8 cellular contexts compared by ENCODE assay signal in the genomic region with DNA sequence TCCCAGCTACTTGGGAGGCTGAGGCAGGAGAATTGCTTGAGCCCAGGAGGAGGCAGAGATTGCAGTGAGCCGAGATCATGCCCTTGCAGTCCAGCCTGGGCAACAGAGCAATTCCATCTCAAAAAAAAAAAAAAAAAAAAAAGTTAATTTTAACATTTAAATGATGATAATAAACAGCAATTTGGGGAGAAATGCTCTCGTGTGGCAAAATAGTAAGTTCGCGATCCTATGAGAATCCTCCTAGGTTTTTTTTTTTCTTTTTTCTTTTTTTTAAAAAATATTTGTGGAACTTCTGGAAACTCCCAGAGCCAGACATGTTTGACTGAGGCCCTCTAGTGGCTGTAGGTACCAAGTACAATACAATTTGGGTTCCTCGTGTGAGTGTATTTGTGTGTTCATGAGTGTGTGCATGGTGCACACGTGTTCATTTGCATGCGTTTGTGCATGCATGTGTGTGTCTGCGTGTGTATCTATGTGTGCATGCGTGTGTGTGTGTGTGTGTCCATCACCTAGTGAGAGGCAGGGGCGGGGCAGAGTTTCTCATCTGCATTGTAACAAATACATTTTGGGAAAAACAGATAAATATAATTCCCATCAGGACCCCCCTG. TPM values are rescaled to one million over a fixed set of nuclear protein-coding genes. Genes with fewer than 3 reads are reported as not detected.
DNase-seq lines count a peak whose midpoint lies in the region; ATAC-seq, FAIRE-seq and TF ChIP-seq lines count a peak whose summit lies in the region.

No MANE protein-coding gene starts in this region.

- H3K4me3 ChIP-seq in NB4 (ENCODE audit: low read depth, low read length): no peak overlapping the region
- no peak overlapping the region for H3K4me3 ChIP-seq in choroid plexus epithelial cell (ENCODE audit: low read depth, low read length)
- no peak overlapping the region for H3K4me3 ChIP-seq in HepG2 (replicated peaks in 1 of 3; ENCODE audit: insufficient read depth in 1 of 3, low read depth in 2 of 3, low read length in 3 of 3)
- H3K4me3 ChIP-seq in testis: no peak overlapping the region

- POLR2A ChIA-PET in HepG2 (lab: Yijun Ruan, JAX): interaction anchor here (0.7 to 5.9 kb wide), 3 partner anchors 22 to 105 kb away, joined by 3 to 92 read pairs (median 3); a partner anchor contains a TSS

- peak; percentile 82 for FAIRE-seq in HepG2 (lab: Jason Lieb, UNC)

- in situ Hi-C loops in HepG2 (cut with HindIII; ENCODE audit: extremely low pct_ligation_motif_present, low pct_unique_long_range_greater_than_20kb): no loop called here

- CTCF ChIA-PET in HepG2 (lab: Yijun Ruan, JAX; ENCODE audit: low intra/inter-chr PET ratio, low total read pairs): interaction anchor here (0.7 kb wide), 1 partner anchor 58 kb away, joined by 3 read pairs; no protein-coding TSS in a partner anchor

- no peaks in the 10 kb centered on the region for H3K79me2 ChIP-seq in HepG2 (ENCODE audit: insufficient read depth, low read length)

- H3K27me3 ChIP-seq in HepG2 (ENCODE audit: control insufficient read depth in 1 of 2, insufficient read depth in 2 of 2, low read length in 2 of 2) (peaks cover 2 to 9% of the 10 kb centered on the region in 2 experiments; a peak in 3 of 5 replicates), testis (no peaks in the 10 kb centered on the region)

- no peak for TF ChIP-seq EP300 in HepG2 (IDR thresholded peaks at IDR 0.05; ENCODE audit: low read depth in 2 of 2, low read length in 2 of 2)
- TF ChIP-seq EP300 in HepG2 (CRISPR knock-in tag; IDR thresholded peaks at IDR 0.05; ENCODE audit: borderline replicate concordance): no peak

- H3K36me3 ChIP-seq in HepG2 (replicated peaks in 1 of 2; ENCODE audit: control insufficient read depth in 1 of 2, insufficient read depth in 2 of 2, low read length in 2 of 2) (no peaks in the 10 kb centered on the region), testis (ENCODE audit: low read depth, missing control alignments) (no peaks in the 10 kb centered on the region)

- no peaks in the 10 kb centered on the region for H3K9me3 ChIP-seq in HepG2 (ENCODE audit: low read length)
- no peaks in the 10 kb centered on the region for H3K9me3 ChIP-seq in testis

- TF ChIP-seq RAD21 in HepG2 (CRISPR knock-in tag; IDR thresholded peaks at IDR 0.05): no peak

- TF ChIP-seq POLR2A in NB4 (IDR thresholded peaks at IDR 0.05; ENCODE audit: extremely low read depth, insufficient read length): no peak
- no peak for TF ChIP-seq POLR2A in HepG2 (IDR thresholded peaks at IDR 0.05; ENCODE audit: insufficient read depth in 1 of 2, low read depth in 2 of 2, low read length in 2 of 2)
- no peak for TF ChIP-seq POLR2A in testis (IDR thresholded peaks at IDR 0.05)

- H3K4me1 ChIP-seq in HepG2 (ENCODE audit: insufficient read depth, low read length) (peaks cover 49% of the 10 kb centered on the region), testis (no peaks in the 10 kb centered on the region)

- intact Hi-C loops in HepG2 (cut with micrococcal nuclease; ENCODE audit: unreplicated experiment): no loop called here
- intact Hi-C loops in testis (cut with DNase I; ENCODE audit: low total_unique reads): loop anchor here (10.0 kb wide), 1 partner anchor 116 kb away; no protein-coding TSS in a partner anchor

- no peaks in the 10 kb centered on the region for H4K20me1 ChIP-seq in HepG2 (ENCODE audit: insufficient read depth, low read length)

- peak; percentile 39 for DNase-seq in stimulated activated CD4-positive, alpha-beta T cell treated with anti-CD3 and anti-CD28 coated beads, Interleukin-15, amount 100 ng/mL, for 24 hours
- DNase-seq in stimulated activated CD4-positive, alpha-beta T cell treated with anti-CD3 and anti-CD28 coated beads, Interleukin-12 subunit alpha, Interleukin-12 subunit beta, amount 100 ng/mL, for 4 hours: no peak
- peak; percentile 78 for DNase-seq in NB4 (ENCODE audit: low read depth)
- peak; percentile 43 to 68 for DNase-seq in SW 1271 (lab: John Stamatoyannopoulos, UW)
- peak; percentile 84 for DNase-seq in choroid plexus epithelial cell (ENCODE audit: low read depth)
- DNase-seq in HepG2 (ENCODE audit: low spot score): peak; percentile 72
- DNase-seq in testis: peak; percentile 43

- BruUV-seq in HepG2 (replicated peaks; lab: Mats Ljungman, UMichigan): no TSS peak

- TF ChIP-seq CTCF in NB4 (IDR thresholded peaks at IDR 0.05; ENCODE audit: low read depth, low read length): peak; percentile 57
- TF ChIP-seq CTCF in choroid plexus epithelial cell (conservative IDR thresholded peaks at IDR 0.05; ENCODE audit: low read depth, low read length): peak; percentile 83
- TF ChIP-seq CTCF in HepG2 (CRISPR knock-in tag; IDR thresholded peaks at IDR 0.05): peak; percentile 79
- TF ChIP-seq CTCF in testis (IDR thresholded peaks at IDR 0.05): peak; percentile 73 to 87 (median 80)

- H3K4me2 ChIP-seq in HepG2 (ENCODE audit: low read depth, low read length): no peak overlapping the region; the same call in 1 of the 2 replicates

- H2AFZ ChIP-seq in HepG2 (ENCODE audit: low read length): no peak overlapping the region

- H3K27ac ChIP-seq in HepG2 (ENCODE audit: extremely low read length, insufficient read depth, low read length): no peak overlapping the region
- no peak overlapping the region for H3K27ac ChIP-seq in testis

- no peak overlapping the region for H3K9ac ChIP-seq in HepG2 (ENCODE audit: insufficient read depth, low read depth, low read length)

- 5% methylated on average over 10 of the region's 10 CpGs for WGBS in HepG2 (ENCODE audit: low lambda C conversion rate)
- 11 to 12% methylated on average over 10 of the region's 10 CpGs for WGBS in testis, 2 donors

- no peak for ATAC-seq in HepG2
- no peak for ATAC-seq in HG03460 (IDR thresholded peaks at IDR 0.05; ENCODE audit: unreplicated experiment)

TF ChIP-seq in HepG2, 621 proteins besides CTCF, POLR2A, EP300 and RAD21 (continues in another document):
- TF ChIP-seq SYNCRIP (IDR thresholded peaks at IDR 0.05; ENCODE audit: insufficient read depth, low read depth, low read length): no peak
- no peak for TF ChIP-seq SRSF1 (optimal IDR thresholded peaks at IDR 0.05; ENCODE audit: low read depth, low read length)
- no peak for TF ChIP-seq TBL1XR1 (IDR thresholded peaks at IDR 0.05; ENCODE audit: borderline replicate concordance, low read length, partially characterized antibody)
- TF ChIP-seq NFE2 (CRISPR knock-in tag; IDR thresholded peaks at IDR 0.05): no peak
- no peak for TF ChIP-seq RFX3 (CRISPR knock-in tag; IDR thresholded peaks at IDR 0.05)
- TF ChIP-seq ZNF17 (CRISPR knock-in tag; IDR thresholded peaks at IDR 0.05): no peak

RNA-seq across cellular contexts. Expression of a gene that starts 31.2 kb away (rescaled TPM):
- 1.4 and 2.5 TPM in 2 replicates for total RNA-seq in HepG2 (2016; rRNA removed; fragmentation: Illumina TruSeq; extraction: Trizol)
- total RNA-seq in HepG2 (2016; cell fraction: cytosol; rRNA removed; fragmentation: Illumina TruSeq; extraction: Trizol; ENCODE audit: low read depth): 0.62 and 1.7 TPM in 2 replicates
- total RNA-seq in HepG2 (2016; cell fraction: insoluble cytoplasmic fraction; rRNA removed; fragmentation: Illumina TruSeq; extraction: Trizol): 1.4 and 2.0 TPM in 2 replicates
- total RNA-seq in HepG2 (2016; cell fraction: membrane; rRNA removed; fragmentation: Illumina TruSeq; extraction: Trizol): 0.99 and 1.0 TPM in 2 replicates
- total RNA-seq in HepG2 (2016; cell fraction: nucleus; rRNA removed; fragmentation: Illumina TruSeq; extraction: Trizol): 0.81 and 3.7 TPM in 2 replicates
- polyA plus RNA-seq in HepG2 (2011; rRNA removed): 5.2 and 11.1 TPM in 2 replicates
- polyA plus RNA-seq in HepG2 (2011; cell fraction: cytosol; rRNA removed): 2.1 and 2.3 TPM in 2 replicates
- polyA plus RNA-seq in HepG2 (2011; cell fraction: nucleus; rRNA removed): 54.9 and 71.6 TPM in 2 replicates
- polyA plus RNA-seq in HepG2 (2012): 5.1 and 14.1 TPM in 2 replicates
- 0.45 and 0.55 TPM in 2 replicates for polyA plus RNA-seq in HepG2 (2016; cell fraction: cytosol; fragmentation: Illumina TruSeq; extraction: Trizol; ENCODE audit: low read depth)
- 1.1 and 1.2 TPM in 2 replicates for polyA plus RNA-seq in HepG2 (2016; cell fraction: insoluble cytoplasmic fraction; fragmentation: Illumina TruSeq; extraction: Trizol; ENCODE audit: low read depth)
- polyA plus RNA-seq in HepG2 (2016; cell fraction: membrane; fragmentation: Illumina TruSeq; extraction: Trizol; ENCODE audit: low read depth): 0.57 and 0.72 TPM in 2 replicates
- 3.4 and 5.2 TPM in 2 replicates for polyA plus RNA-seq in HepG2 (2016; cell fraction: nucleus; fragmentation: Illumina TruSeq; extraction: Trizol; ENCODE audit: insufficient read depth, low read depth)
- 4.8 TPM in 1 of 2 replicates, not detected in the other for polyA minus RNA-seq in HepG2 (2011; rRNA and poly(A)+ RNA removed; ENCODE audit: low replicate concordance)
- polyA minus RNA-seq in HepG2 (2011; cell fraction: cytosol; rRNA and poly(A)+ RNA removed): 1.7 and 2.6 TPM in 2 replicates
- 10.8 and 12.4 TPM in 2 replicates for polyA minus RNA-seq in HepG2 (2011; cell fraction: nucleus; rRNA and poly(A)+ RNA removed)
- 1 to 10 TPM; 8.4 to 9.8 TPM for total RNA-seq in testis
- polyA plus RNA-seq in testis (ENCODE audit: insufficient read depth, low read depth, low replicate concordance): 3.5 TPM

RNA-seq across cellular contexts. Expression of a gene that starts 36.2 kb away (rescaled TPM):
- 108 and 116 TPM in 2 replicates for total RNA-seq in HepG2 (2016; rRNA removed; fragmentation: Illumina TruSeq; extraction: Trizol)
- 78.9 and 87.4 TPM in 2 replicates for total RNA-seq in HepG2 (2016; cell fraction: cytosol; rRNA removed; fragmentation: Illumina TruSeq; extraction: Trizol; ENCODE audit: low read depth)
- total RNA-seq in HepG2 (2016; cell fraction: insoluble cytoplasmic fraction; rRNA removed; fragmentation: Illumina TruSeq; extraction: Trizol): 115 and 120 TPM in 2 replicates
- 123 and 146 TPM in 2 replicates for total RNA-seq in HepG2 (2016; cell fraction: membrane; rRNA removed; fragmentation: Illumina TruSeq; extraction: Trizol)
- total RNA-seq in HepG2 (2016; cell fraction: nucleus; rRNA removed; fragmentation: Illumina TruSeq; extraction: Trizol): 37.3 and 42.3 TPM in 2 replicates
- 48.4 and 62.5 TPM in 2 replicates for polyA plus RNA-seq in HepG2 (2011; rRNA removed)
- 60.7 and 102 TPM in 2 replicates for polyA plus RNA-seq in HepG2 (2011; cell fraction: cytosol; rRNA removed)
- 41.6 and 44.7 TPM in 2 replicates for polyA plus RNA-seq in HepG2 (2011; cell fraction: nucleus; rRNA removed)
- polyA plus RNA-seq in HepG2 (2012): 50.3 and 65.0 TPM in 2 replicates
- 94.9 and 117 TPM in 2 replicates for polyA plus RNA-seq in HepG2 (2016; cell fraction: cytosol; fragmentation: Illumina TruSeq; extraction: Trizol; ENCODE audit: low read depth)
- 117 and 124 TPM in 2 replicates for polyA plus RNA-seq in HepG2 (2016; cell fraction: insoluble cytoplasmic fraction; fragmentation: Illumina TruSeq; extraction: Trizol; ENCODE audit: low read depth)
- 122 and 128 TPM in 2 replicates for polyA plus RNA-seq in HepG2 (2016; cell fraction: membrane; fragmentation: Illumina TruSeq; extraction: Trizol; ENCODE audit: low read depth)
- polyA plus RNA-seq in HepG2 (2016; cell fraction: nucleus; fragmentation: Illumina TruSeq; extraction: Trizol; ENCODE audit: insufficient read depth, low read depth): 84.2 and 86.9 TPM in 2 replicates
- 23.6 and 42.8 TPM in 2 replicates for polyA minus RNA-seq in HepG2 (2011; rRNA and poly(A)+ RNA removed; ENCODE audit: low replicate concordance)
- 18.8 and 24.2 TPM in 2 replicates for polyA minus RNA-seq in HepG2 (2011; cell fraction: cytosol; rRNA and poly(A)+ RNA removed)
- 17.2 and 19.7 TPM in 2 replicates for polyA minus RNA-seq in HepG2 (2011; cell fraction: nucleus; rRNA and poly(A)+ RNA removed)
- total RNA-seq in testis: 10 to 100 TPM; 57.5 to 60.6 TPM
- 66.6 TPM for polyA plus RNA-seq in testis (ENCODE audit: insufficient read depth, low read depth, low replicate concordance)
